12 cellular contexts compared by ENCODE assay signal in genomic region chr12:131242741-131243496, GRCh38.
DNase-seq lines count a peak whose midpoint lies in the region; ATAC-seq and TF ChIP-seq lines count a peak whose summit lies in the region.
"Had no signal": no experiment of that assay in that cellular context is flagged by ENCODE, and none has a peak within 500 bp of the region (broad histone marks: within the 10 kb centered on the region; RNA-seq: fewer than 3 reads in every experiment).

No MANE protein-coding gene starts in this region.

- H3K4ac ChIP-seq in neuronal stem cell (ENCODE audit: low read length): no peak overlapping the region

- H2AFZ ChIP-seq in neuronal stem cell (ENCODE audit: low read length): peak overlapping the region; percentile 55

- H2BK5ac ChIP-seq in neuronal stem cell (ENCODE audit: low read length): no peak overlapping the region

- no peak overlapping the region for H3K4me2 ChIP-seq in neuronal stem cell (ENCODE audit: insufficient read depth, low read length, poor library complexity, severe bottlenecking)

- peaks cover 8% of the 10 kb centered on the region for H3K4me1 Mint-ChIP-seq in activated CD4-positive, alpha-beta T cell treated with anti-CD3 and anti-CD28 coated beads, Interleukin-2, amount 10 ng/mL, durations not matched to agents 24 days and 14 days

- no peak overlapping the region for H3K23ac ChIP-seq in neuronal stem cell (ENCODE audit: low read depth, low read length, poor library complexity)

- peak; percentile 66 for DNase-seq in activated CD4-positive, alpha-beta T cell treated with anti-CD3 and anti-CD28 coated beads, Interleukin-2, amount 10 ng/mL, durations not matched to agents 24 days and 14 days
- no peak for DNase-seq in activated CD4-positive, alpha-beta T cell treated with anti-CD3 and anti-CD28 coated beads for 1 hour
- DNase-seq in KBM-7 (peak; percentile 71), WERI-Rb-1 (peak; percentile 71), neuronal stem cell (ENCODE audit: low spot score) (no peak), ureter (ENCODE audit: low spot score) (no peak)
- DNase-seq: esophagus squamous epithelium, mesenchymal stem cell, NCI-H1694 had no signal

- H3K4me3 Mint-ChIP-seq in activated CD4-positive, alpha-beta T cell treated with anti-CD3 and anti-CD28 coated beads, Interleukin-2, amount 10 ng/mL, durations not matched to agents 24 days and 14 days: no peak overlapping the region

- H3K36me3 ChIP-seq in WERI-Rb-1 (no peaks in the 10 kb centered on the region), neuronal stem cell (replicated peaks in 1 of 2; ENCODE audit: control insufficient read depth in 2 of 2, insufficient read depth in 2 of 2, low read length in 2 of 2) (no peaks in the 10 kb centered on the region)
- H3K36me3 ChIP-seq: esophagus squamous epithelium had no signal

- peaks cover 0 to 3% of the 10 kb centered on the region in 2 donors for H3K4me1 ChIP-seq in neuronal stem cell (ENCODE audit: control insufficient read depth in 2 of 2, insufficient read depth in 1 of 2, low read depth in 1 of 2, low read length in 2 of 2)
- H3K4me1 ChIP-seq: esophagus squamous epithelium had no signal

- H3K36me3 Mint-ChIP-seq in activated CD4-positive, alpha-beta T cell treated with anti-CD3 and anti-CD28 coated beads, Interleukin-2, amount 10 ng/mL, durations not matched to agents 24 days and 14 days (ENCODE audit: low read depth): no peaks in the 10 kb centered on the region

- no peak for ATAC-seq in HG03520 (IDR thresholded peaks at IDR 0.05; ENCODE audit: unreplicated experiment)
- ATAC-seq in HG03175 (IDR thresholded peaks at IDR 0.05; ENCODE audit: unreplicated experiment): no peak

- peaks cover 5% of the 10 kb centered on the region for H3K9me3 ChIP-seq in WERI-Rb-1 (ENCODE audit: severe bottlenecking)
- peaks cover 2 to 15% of the 10 kb centered on the region in 2 donors for H3K9me3 ChIP-seq in neuronal stem cell (replicated peaks in 1 of 2; ENCODE audit: control insufficient read depth in 2 of 2, insufficient read depth in 1 of 2, low read depth in 1 of 2, low read length in 2 of 2)
- H3K9me3 ChIP-seq: esophagus squamous epithelium had no signal

- no peaks in the 10 kb centered on the region for H3K27me3 Mint-ChIP-seq in activated CD4-positive, alpha-beta T cell treated with anti-CD3 and anti-CD28 coated beads, Interleukin-2, amount 10 ng/mL, durations not matched to agents 24 days and 14 days

- no peak overlapping the region for H2BK12ac ChIP-seq in neuronal stem cell (ENCODE audit: low read length)

- intact Hi-C loops in activated CD4-positive, alpha-beta T cell treated with anti-CD3 and anti-CD28 coated beads, Interleukin-2, amount 10 ng/mL, durations not matched to agents 24 days and 14 days (cut with micrococcal nuclease): no loop called here

- H3K79me1 ChIP-seq in neuronal stem cell (ENCODE audit: low read depth, low read length): no peaks in the 10 kb centered on the region

- no CpG with 5 or more reads among the region's 5 CpGs for WGBS in neuronal stem cell (ENCODE audit: extremely low coverage in 2 of 2, insufficient read length in 2 of 2, insufficient replicate concordance in 1 of 2), 2 donors

- H3K4me3 ChIP-seq in WERI-Rb-1 (ENCODE audit: low read depth, low read length): no peak overlapping the region
- peak overlapping the region in 1 of 2 donors; percentile 39 for H3K4me3 ChIP-seq in neuronal stem cell (ENCODE audit: low read length in 2 of 2)
- H3K4me3 ChIP-seq: esophagus squamous epithelium had no signal

- no peak overlapping the region for H3K14ac ChIP-seq in neuronal stem cell (ENCODE audit: low read length)

- no peak overlapping the region for H4K91ac ChIP-seq in neuronal stem cell (ENCODE audit: low read depth, low read length, poor library complexity)

- no peak overlapping the region for H2BK120ac ChIP-seq in neuronal stem cell (ENCODE audit: low read depth, low read length)

- H2BK15ac ChIP-seq in neuronal stem cell (ENCODE audit: low read length): no peak overlapping the region

- H3K27me3 ChIP-seq in WERI-Rb-1 (ENCODE audit: insufficient read depth, low read depth, severe bottlenecking) (no peaks in the 10 kb centered on the region), neuronal stem cell (ENCODE audit: control insufficient read depth in 3 of 3, insufficient read depth in 3 of 3, low read depth in 1 of 3, low read length in 3 of 3) (no peaks in the 10 kb centered on the region)

- no peak overlapping the region for H3K9ac ChIP-seq in neuronal stem cell (ENCODE audit: low read depth, low read length, poor library complexity)

- no peak overlapping the region for H2AK5ac ChIP-seq in neuronal stem cell (ENCODE audit: low read depth, low read length)

- H4K8ac ChIP-seq in neuronal stem cell (ENCODE audit: low read depth, low read length): no peak overlapping the region

- in situ Hi-C loops in KBM-7 (cut with MboI; ENCODE audit: low pct_unique_long_range_greater_than_20kb, low sequenced_read_pairs): no loop called here

- peaks cover 3% of the 10 kb centered on the region for H3K9me3 Mint-ChIP-seq in activated CD4-positive, alpha-beta T cell treated with anti-CD3 and anti-CD28 coated beads, Interleukin-2, amount 10 ng/mL, durations not matched to agents 24 days and 14 days

- TF ChIP-seq CTCF in WERI-Rb-1 (IDR thresholded peaks at IDR 0.05; ENCODE audit: low read depth, low read length): no peak

- H3K27ac Mint-ChIP-seq in activated CD4-positive, alpha-beta T cell treated with anti-CD3 and anti-CD28 coated beads, Interleukin-2, amount 10 ng/mL, durations not matched to agents 24 days and 14 days: no peak overlapping the region

- H3K27ac ChIP-seq in WERI-Rb-1: no peak overlapping the region
- H3K27ac ChIP-seq in neuronal stem cell (replicated peaks; ENCODE audit: low read length): no peak overlapping the region
- H3K27ac ChIP-seq: C4-2B, esophagus squamous epithelium had no signal

- no peak overlapping the region for H3K18ac ChIP-seq in neuronal stem cell (ENCODE audit: low read length)

Comparison
In these comparisons a context has a peak if more than half of its experiments do, and no peak if none do; other contexts are left out.
1. DNase-seq: peak in activated CD4-positive, alpha-beta T cell treated with anti-CD3 and anti-CD28 coated beads, Interleukin-2, amount 10 ng/mL, durations not matched to agents 24 days and 14 days (single experiment), KBM-7 (single experiment) and WERI-Rb-1 (single experiment); none in activated CD4-positive, alpha-beta T cell treated with anti-CD3 and anti-CD28 coated beads for 1 hour (single experiment), neuronal stem cell (single experiment) and ureter (single experiment).